ENCODE assay signal across 27 cellular contexts in genomic region chr5:102483736-102484135, GRCh38. TPM values are rescaled to one million over a fixed set of nuclear protein-coding genes. Genes with fewer than 3 reads are reported as not detected.
DNase-seq lines count a peak whose midpoint lies in the region; ATAC-seq and TF ChIP-seq lines count a peak whose summit lies in the region.
"Had no signal": no experiment of that assay in that cellular context is flagged by ENCODE, and none has a peak within 500 bp of the region (broad histone marks: within the 10 kb centered on the region; RNA-seq: fewer than 3 reads in every experiment).

No MANE protein-coding gene starts in this region.

- ATAC-seq in HG03469 (IDR thresholded peaks at IDR 0.05; ENCODE audit: unreplicated experiment), result no peak
- ATAC-seq in left ventricle myocardium superior, result no peak
- ATAC-seq: activated naive CD4-positive, alpha-beta T cell treated with anti-CD3 and anti-CD28 coated beads, Interleukin-2, amount 50 U/mL, for 72 hours; gastroesophageal sphincter; Panc1 had no signal

- H3K9me3 ChIP-seq in prostate gland, result no peaks in the 10 kb centered on the region
- H3K9me3 ChIP-seq: BLaER1, gastroesophageal sphincter, SK-N-SH, tibial nerve had no signal

- WGBS in prostate gland, result 64% methylated on average over 2 of the region's 2 CpGs

- no peak overlapping the region for H3K4me3 ChIP-seq in prostate gland
- H3K4me3 ChIP-seq: BLaER1, gastroesophageal sphincter, lung, tibial nerve had no signal

- intact Hi-C loops in prostate gland (cut with DNase I), result no loop called here
- intact Hi-C loops in left ventricle myocardium superior (cut with micrococcal nuclease), result no loop called here

- no peak for TF ChIP-seq CTCF in prostate gland (IDR thresholded peaks at IDR 0.05)

- H3K4me1 ChIP-seq in prostate gland (replicated peaks), result no peaks in the 10 kb centered on the region
- H3K4me1 ChIP-seq: BLaER1, gastroesophageal sphincter, tibial nerve had no signal

- no peaks in the 10 kb centered on the region for H3K27me3 ChIP-seq in prostate gland (replicated peaks; ENCODE audit: insufficient read depth)
- H3K27me3 ChIP-seq: BLaER1, gastroesophageal sphincter, tibial nerve had no signal

- no peak overlapping the region for H3K27ac ChIP-seq in prostate gland
- H3K27ac ChIP-seq: BLaER1, gastroesophageal sphincter, tibial nerve, WERI-Rb-1 had no signal

- TF ChIP-seq POLR2A in prostate gland (IDR thresholded peaks at IDR 0.05), result no peak

- no peaks in the 10 kb centered on the region for H3K36me3 ChIP-seq in prostate gland
- H3K36me3 ChIP-seq: BLaER1, gastroesophageal sphincter, tibial nerve, WERI-Rb-1 had no signal

- peak; percentile 28 for DNase-seq in AG20443 (ENCODE audit: low spot score)
- DNase-seq in M059J (ENCODE audit: low read depth), result peak; percentile 9
- peak; percentile 22 for DNase-seq in RPMI7951 (ENCODE audit: low read depth)
- DNase-seq in fibroblast of peridontal ligament (ENCODE audit: extremely low read depth), result peak; percentile 18
- DNase-seq in prostate gland (ENCODE audit: low spot score), result no peak
- DNase-seq in NCI-H2227 (lab: John Stamatoyannopoulos, UW; ENCODE audit: unreplicated experiment), result no peak
- DNase-seq in left ventricle myocardium superior, result no peak
- DNase-seq: activated CD4-positive, alpha-beta T cell treated with anti-CD3 and anti-CD28 coated beads, Interleukin-2, amount 50 U/mL, for 1 hour; COR-L47; DMS79; GOT3; kidney; NCI-H1694; SK-N-SH; T-helper 2 cell; WERI-Rb-1 had no signal

RNA-seq across cellular contexts. Expression of gene SLCO6A1, which starts 15.1 kb away (rescaled TPM):
- total RNA-seq in M059J (2014; rRNA removed; shearing (Covaris generic)), result not detected in 2 replicates
- 0.29 and 0.60 TPM in 2 replicates for total RNA-seq in RPMI7951 (2014; rRNA removed; shearing (Covaris generic))
- 1 to 10 TPM in 1 of 2 donors, not detected in 1; 1.7 TPM for total RNA-seq in prostate gland
- total RNA-seq in left ventricle myocardium superior, result not detected
- total RNA-seq: A172; activated naive CD4-positive, alpha-beta T cell treated with anti-CD3 and anti-CD28 coated beads, Interleukin-2, amount 50 U/mL, for 72 hours; activated T-helper 1 cell treated with anti-CD3 and anti-CD28 coated beads, Interleukin-12 subunit alpha, Interleukin-12 subunit beta, Interleukin-2, Interleukin-4 antibody, amounts not matched to agents 30 ng/mL and 10 ng/mL and 1 ng/mL, durations not matched to agents 14 hours and 24 hours and 36 hours; astrocyte; epithelial cell of proximal tubule; gastroesophageal sphincter; kidney; lung; tibial nerve had no signal

Comparison
In these comparisons a context has a peak if more than half of its experiments do, and no peak if none do; other contexts are left out.
1. DNase-seq: peak in AG20443 (single experiment), M059J (single experiment), RPMI7951 (single experiment) and fibroblast of peridontal ligament (single experiment); none in prostate gland (single experiment), NCI-H2227 (single experiment) and left ventricle myocardium superior (single experiment).